Comparison of ENCODE assay signal across 9 cellular contexts in genomic region chr22:46833228-46833627, GRCh38.
A peak's percentile ranks its signal among the peaks of the same experiment; 100 is the strongest.
DNase-seq lines count a peak whose midpoint lies in the region; TF ChIP-seq lines count a peak whose summit lies in the region.
"Had no signal": no experiment of that assay in that cellular context is flagged by ENCODE, and none has a peak within 500 bp of the region (broad histone marks: within the 10 kb centered on the region; RNA-seq: fewer than 3 reads in every experiment).

No MANE protein-coding gene starts in this region.

- H3K9me2 ChIP-seq in MM.1S (replicated peaks; ENCODE audit: insufficient read depth, low read length): no peaks in the 10 kb centered on the region

- H3K36me3 ChIP-seq in NT2/D1 (ENCODE audit: insufficient read depth, insufficient read length, low read length) (peaks cover 20% of the 10 kb centered on the region), prostate gland (no peaks in the 10 kb centered on the region), MM.1S (replicated peaks; ENCODE audit: insufficient read depth, low read length) (no peaks in the 10 kb centered on the region)

- H3K9me3 ChIP-seq in NT2/D1 (ENCODE audit: insufficient read depth, low read length) (peaks cover 26% of the 10 kb centered on the region), prostate gland (no peaks in the 10 kb centered on the region), MM.1S (replicated peaks; ENCODE audit: insufficient read depth, low read length) (no peaks in the 10 kb centered on the region)

- H3F3A ChIP-seq in MM.1S (ENCODE audit: insufficient read depth, low read length): no peaks in the 10 kb centered on the region

- H3K4me1 ChIP-seq in NT2/D1 (ENCODE audit: insufficient read depth, insufficient read length): peaks cover 12% of the 10 kb centered on the region
- H3K4me1 ChIP-seq in prostate gland (replicated peaks): no peaks in the 10 kb centered on the region
- H3K4me1 ChIP-seq in MM.1S (ENCODE audit: low read length): no peaks in the 10 kb centered on the region

- DNase-seq in NCI-H2196 (lab: John Stamatoyannopoulos, UW; ENCODE audit: unreplicated experiment) (peak; percentile 9), NCI-H2196 treated with DMSO at 0.1 percent for 48 hours (lab: John Stamatoyannopoulos, UW; ENCODE audit: unreplicated experiment) (no peak), NT2/D1 (ENCODE audit: low read depth, low spot score) (peak; percentile 25), fibroblast of pulmonary artery (ENCODE audit: low read depth) (peak; percentile 51), posterior vena cava (ENCODE audit: low spot score) (peak; percentile 71), prostate gland (ENCODE audit: low spot score) (no peak), midbrain (lab: John Stamatoyannopoulos, UW) (no peak), MM.1S (no peak)
- DNase-seq: transverse colon had no signal

- peaks cover 22% of the 10 kb centered on the region for H3K79me2 ChIP-seq in MM.1S (ENCODE audit: low read length)

- no peak overlapping the region for H2AFZ ChIP-seq in MM.1S (ENCODE audit: low read length)

- no peaks in the 10 kb centered on the region for H4K20me1 ChIP-seq in MM.1S (ENCODE audit: insufficient read depth, low read length)

- H3K4me2 ChIP-seq in MM.1S (ENCODE audit: low read depth, low read length): no peak overlapping the region

- TF ChIP-seq POLR2A in prostate gland (IDR thresholded peaks at IDR 0.05): no peak

- H3K9ac ChIP-seq in NT2/D1 (ENCODE audit: insufficient read length, low read depth) (no peak overlapping the region), MM.1S (ENCODE audit: low read length) (no peak overlapping the region)

- no peak overlapping the region for H3K4me3 ChIP-seq in NT2/D1 (ENCODE audit: insufficient read length, low read depth)
- H3K4me3 ChIP-seq in fibroblast of pulmonary artery (replicated peaks; ENCODE audit: low read depth, low read length): no peak overlapping the region
- H3K4me3 ChIP-seq in prostate gland: no peak overlapping the region
- no peak overlapping the region for H3K4me3 ChIP-seq in MM.1S (ENCODE audit: low read length)
- H3K4me3 ChIP-seq: transverse colon had no signal

- 83% methylated on average over 6 of the region's 6 CpGs for WGBS in prostate gland

- H3K27ac ChIP-seq in prostate gland: no peak overlapping the region
- no peak overlapping the region for H3K27ac ChIP-seq in MM.1S (ENCODE audit: low read length)
- H3K27ac ChIP-seq: transverse colon had no signal

- peak; percentile 48 for TF ChIP-seq CTCF in fibroblast of pulmonary artery (IDR thresholded peaks at IDR 0.05; ENCODE audit: low read length, missing control alignments)
- TF ChIP-seq CTCF in prostate gland (IDR thresholded peaks at IDR 0.05): peak in 1 of 4 experiments; percentile 11
- no peak for TF ChIP-seq CTCF in MM.1S (IDR thresholded peaks at IDR 0.05; ENCODE audit: low read length)

- no peaks in the 10 kb centered on the region for H3K27me3 ChIP-seq in NT2/D1 (ENCODE audit: insufficient read depth, insufficient read length)
- H3K27me3 ChIP-seq in prostate gland (replicated peaks; ENCODE audit: insufficient read depth): no peaks in the 10 kb centered on the region
- no peaks in the 10 kb centered on the region for H3K27me3 ChIP-seq in MM.1S (replicated peaks; ENCODE audit: insufficient read depth, low read length)
- H3K27me3 ChIP-seq: transverse colon had no signal

- intact Hi-C loops in posterior vena cava (cut with DNase I) (no loop called here), prostate gland (cut with DNase I) (no loop called here)

Comparison
In these comparisons a context has a peak if more than half of its experiments do, and no peak if none do; other contexts are left out.
1. DNase-seq: peak in NCI-H2196 (single experiment), NT2/D1 (single experiment), fibroblast of pulmonary artery (single experiment) and posterior vena cava (single experiment); none in NCI-H2196 treated with DMSO at 0.1 percent for 48 hours (single experiment), prostate gland (single experiment), midbrain (single experiment) and MM.1S (single experiment).